2 cellular contexts compared by ENCODE assay signal in the genomic region with DNA sequence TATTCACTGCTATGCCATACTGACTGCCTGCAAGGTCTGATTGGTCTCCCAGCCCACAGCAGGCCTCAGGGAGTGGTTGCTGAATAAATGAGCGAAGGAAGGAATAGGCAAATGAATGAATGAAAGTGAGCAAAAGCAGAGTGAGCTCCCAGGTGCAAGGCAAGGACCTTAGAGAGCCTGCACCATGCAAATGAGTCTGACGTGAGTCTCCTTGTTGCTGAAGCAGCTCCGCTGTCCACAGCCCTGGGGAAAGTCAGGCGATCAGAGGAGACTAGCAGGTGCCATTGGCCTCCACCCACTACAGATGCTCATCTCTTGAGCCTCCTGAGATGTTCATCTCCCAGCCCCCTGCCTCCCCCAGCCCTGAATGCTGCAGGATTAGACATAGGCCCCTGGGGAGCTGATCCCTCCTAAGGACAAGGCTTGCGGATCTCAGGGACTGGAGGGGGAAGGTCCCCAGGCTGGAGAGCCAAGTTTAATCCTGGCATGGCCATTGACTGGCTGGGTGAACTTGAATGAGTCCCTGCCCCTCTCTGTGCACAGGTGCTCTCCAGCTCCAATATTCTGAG.
TF ChIP-seq lines count a peak whose summit lies in the region.

No MANE protein-coding gene starts in this region.

TF ChIP-seq in GM12891, 5 proteins besides CTCF, POLR2A, EP300 and RAD21:
- TF ChIP-seq POU2F2 (IDR thresholded peaks at IDR 0.05; ENCODE audit: low read depth, low read length) (no peak), SPI1 (IDR thresholded peaks at IDR 0.05; ENCODE audit: low read depth, low read length) (no peak), POLR2AphosphoS5 (IDR thresholded peaks at IDR 0.05; ENCODE audit: low read depth, low read length) (no peak), TAF1 (IDR thresholded peaks at IDR 0.05; ENCODE audit: low read depth, low read length) (no peak), PAX5 (IDR thresholded peaks at IDR 0.05; ENCODE audit: insufficient read depth, low read length, severe bottlenecking) (no peak)

TF ChIP-seq in GM12878, 131 proteins besides CTCF, POLR2A, EP300 and RAD21:
- no peak for TF ChIP-seq TBL1XR1 (IDR thresholded peaks at IDR 0.05; ENCODE audit: low read depth, low read length)
- TF ChIP-seq, protein P1, sequence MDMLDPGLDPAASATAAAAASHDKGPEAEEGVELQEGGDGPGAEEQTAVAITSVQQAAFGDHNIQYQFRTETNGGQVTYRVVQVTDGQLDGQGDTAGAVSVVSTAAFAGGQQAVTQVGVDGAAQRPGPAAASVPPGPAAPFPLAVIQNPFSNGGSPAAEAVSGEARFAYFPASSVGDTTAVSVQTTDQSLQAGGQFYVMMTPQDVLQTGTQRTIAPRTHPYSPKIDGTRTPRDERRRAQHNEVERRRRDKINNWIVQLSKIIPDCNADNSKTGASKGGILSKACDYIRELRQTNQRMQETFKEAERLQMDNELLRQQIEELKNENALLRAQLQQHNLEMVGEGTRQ (IDR thresholded peaks at IDR 0.05; ENCODE audit: borderline replicate concordance, low read depth, low read length), result no peak
- TF ChIP-seq KAT2A (conservative IDR thresholded peaks at IDR 0.05; ENCODE audit: control insufficient read depth, low read depth, low read length), result no peak
- TF ChIP-seq HCFC1 (IDR thresholded peaks at IDR 0.05; ENCODE audit: low read length), result no peak
- TF ChIP-seq STAT3 (IDR thresholded peaks at IDR 0.05; ENCODE audit: low read depth, low read length), result no peak
- no peak for TF ChIP-seq CREB1 (IDR thresholded peaks at IDR 0.05; ENCODE audit: low read depth)
- no peak for TF ChIP-seq NFXL1 (IDR thresholded peaks at IDR 0.05; ENCODE audit: borderline replicate concordance)
- no peak for TF ChIP-seq ATF7 (IDR thresholded peaks at IDR 0.05; ENCODE audit: low read depth)
- TF ChIP-seq, protein P2, sequence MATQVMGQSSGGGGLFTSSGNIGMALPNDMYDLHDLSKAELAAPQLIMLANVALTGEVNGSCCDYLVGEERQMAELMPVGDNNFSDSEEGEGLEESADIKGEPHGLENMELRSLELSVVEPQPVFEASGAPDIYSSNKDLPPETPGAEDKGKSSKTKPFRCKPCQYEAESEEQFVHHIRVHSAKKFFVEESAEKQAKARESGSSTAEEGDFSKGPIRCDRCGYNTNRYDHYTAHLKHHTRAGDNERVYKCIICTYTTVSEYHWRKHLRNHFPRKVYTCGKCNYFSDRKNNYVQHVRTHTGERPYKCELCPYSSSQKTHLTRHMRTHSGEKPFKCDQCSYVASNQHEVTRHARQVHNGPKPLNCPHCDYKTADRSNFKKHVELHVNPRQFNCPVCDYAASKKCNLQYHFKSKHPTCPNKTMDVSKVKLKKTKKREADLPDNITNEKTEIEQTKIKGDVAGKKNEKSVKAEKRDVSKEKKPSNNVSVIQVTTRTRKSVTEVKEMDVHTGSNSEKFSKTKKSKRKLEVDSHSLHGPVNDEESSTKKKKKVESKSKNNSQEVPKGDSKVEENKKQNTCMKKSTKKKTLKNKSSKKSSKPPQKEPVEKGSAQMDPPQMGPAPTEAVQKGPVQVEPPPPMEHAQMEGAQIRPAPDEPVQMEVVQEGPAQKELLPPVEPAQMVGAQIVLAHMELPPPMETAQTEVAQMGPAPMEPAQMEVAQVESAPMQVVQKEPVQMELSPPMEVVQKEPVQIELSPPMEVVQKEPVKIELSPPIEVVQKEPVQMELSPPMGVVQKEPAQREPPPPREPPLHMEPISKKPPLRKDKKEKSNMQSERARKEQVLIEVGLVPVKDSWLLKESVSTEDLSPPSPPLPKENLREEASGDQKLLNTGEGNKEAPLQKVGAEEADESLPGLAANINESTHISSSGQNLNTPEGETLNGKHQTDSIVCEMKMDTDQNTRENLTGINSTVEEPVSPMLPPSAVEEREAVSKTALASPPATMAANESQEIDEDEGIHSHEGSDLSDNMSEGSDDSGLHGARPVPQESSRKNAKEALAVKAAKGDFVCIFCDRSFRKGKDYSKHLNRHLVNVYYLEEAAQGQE (IDR thresholded peaks at IDR 0.05; ENCODE audit: low read depth, low read length), result no peak
- TF ChIP-seq MTA3 (IDR thresholded peaks at IDR 0.05; ENCODE audit: borderline replicate concordance, low read length), result no peak
- no peak for TF ChIP-seq RFX5 (IDR thresholded peaks at IDR 0.05; ENCODE audit: low read depth, low read length)
- TF ChIP-seq ZNF274 (IDR thresholded peaks at IDR 0.05; ENCODE audit: insufficient read depth, insufficient read length), result no peak
- TF ChIP-seq, protein P3, sequence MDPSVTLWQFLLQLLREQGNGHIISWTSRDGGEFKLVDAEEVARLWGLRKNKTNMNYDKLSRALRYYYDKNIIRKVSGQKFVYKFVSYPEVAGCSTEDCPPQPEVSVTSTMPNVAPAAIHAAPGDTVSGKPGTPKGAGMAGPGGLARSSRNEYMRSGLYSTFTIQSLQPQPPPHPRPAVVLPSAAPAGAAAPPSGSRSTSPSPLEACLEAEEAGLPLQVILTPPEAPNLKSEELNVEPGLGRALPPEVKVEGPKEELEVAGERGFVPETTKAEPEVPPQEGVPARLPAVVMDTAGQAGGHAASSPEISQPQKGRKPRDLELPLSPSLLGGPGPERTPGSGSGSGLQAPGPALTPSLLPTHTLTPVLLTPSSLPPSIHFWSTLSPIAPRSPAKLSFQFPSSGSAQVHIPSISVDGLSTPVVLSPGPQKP (IDR thresholded peaks at IDR 0.05; ENCODE audit: low read depth, low read length), result no peak
- TF ChIP-seq NFIC (IDR thresholded peaks at IDR 0.05; ENCODE audit: low read depth, low read length), result no peak
